ENCODE assay signal across 1 cellular context in the genomic region with DNA sequence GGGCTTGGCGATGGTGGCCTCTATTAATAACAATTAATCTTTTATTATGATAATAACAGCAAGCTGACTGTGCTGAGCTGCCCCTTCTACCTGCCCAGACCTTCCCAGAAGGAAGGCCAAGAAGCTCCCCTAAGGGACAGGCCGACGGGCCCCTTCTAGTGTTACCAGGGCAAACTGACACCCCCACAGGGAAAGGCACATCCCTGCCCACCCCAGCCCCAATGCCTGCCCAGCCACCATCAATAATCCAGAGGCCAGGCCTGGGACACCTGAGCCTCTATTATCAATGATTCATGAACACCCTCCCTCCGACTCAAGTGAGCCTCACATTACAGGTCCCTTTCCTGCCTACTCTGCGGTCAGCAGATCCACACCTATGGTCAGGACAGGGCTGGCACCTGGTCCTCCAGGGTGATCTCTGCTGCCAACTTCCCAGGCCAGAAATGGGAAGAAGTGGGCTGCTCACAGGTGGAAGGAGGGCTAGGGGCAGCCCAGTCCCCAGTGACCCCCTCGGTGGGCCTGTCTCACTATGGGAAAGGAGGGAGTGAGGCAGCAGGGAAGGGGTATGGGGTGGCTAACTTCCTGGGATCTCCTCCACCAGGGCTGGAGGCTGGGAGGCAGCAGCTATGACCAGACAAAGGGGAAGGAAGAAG.
TF ChIP-seq lines count a peak whose summit lies in the region.

No MANE protein-coding gene starts in this region.

TF ChIP-seq in HepG2, 621 proteins besides CTCF, POLR2A, EP300 and RAD21:
- 0 out of 2 replicates have a peak, but pooled peaks have one; percentile 36 for TF ChIP-seq CAMTA2 (CRISPR knock-in tag; IDR thresholded peaks at IDR 0.05; ENCODE audit: borderline replicate concordance)
- 0 out of 2 replicates have a peak, but pooled peaks have one; percentile 55 for TF ChIP-seq EEA1 (CRISPR knock-in tag; IDR thresholded peaks at IDR 0.05; ENCODE audit: borderline replicate concordance)
- 0 out of 2 replicates have a peak, but pooled peaks have one; percentile 33 for TF ChIP-seq ZNF253 (CRISPR knock-in tag; IDR thresholded peaks at IDR 0.05; ENCODE audit: borderline replicate concordance)
- TF ChIP-seq SPEN (CRISPR knock-in tag; IDR thresholded peaks at IDR 0.05; ENCODE audit: low read depth) = 0 out of 2 replicates have a peak, but pooled peaks have one; percentile 25
- no peak for TF ChIP-seq CBX5 (CRISPR knock-in tag; IDR thresholded peaks at IDR 0.05; ENCODE audit: borderline replicate concordance)
- no peak for TF ChIP-seq NCOA5 (CRISPR knock-in tag; IDR thresholded peaks at IDR 0.05)
- no peak for TF ChIP-seq NFE2 (CRISPR knock-in tag; IDR thresholded peaks at IDR 0.05)
- no peak for TF ChIP-seq BCL6 (CRISPR knock-in tag; IDR thresholded peaks at IDR 0.05)
- TF ChIP-seq ZNF343 (CRISPR knock-in tag; IDR thresholded peaks at IDR 0.05) = 0 out of 2 replicates have a peak, but pooled peaks have one; percentile 7
- TF ChIP-seq ATF7 (IDR thresholded peaks at IDR 0.05) = no peak
- TF ChIP-seq ATF7 (CRISPR knock-in tag; IDR thresholded peaks at IDR 0.05) = 0 out of 2 replicates have a peak, but pooled peaks have one; percentile 17
